In genomic region chr15:39976291-39977274, GRCh38 we compare ENCODE assay signal across 8 cellular contexts. TPM values are rescaled to one million over a fixed set of nuclear protein-coding genes. Genes with fewer than 3 reads are reported as not detected.
DNase-seq lines count a peak whose midpoint lies in the region; ATAC-seq lines count a peak whose summit lies in the region.

No MANE protein-coding gene starts in this region.

- intact Hi-C loops in left ventricle myocardium superior (cut with micrococcal nuclease), result loop anchor here (10.0 kb wide), 1 partner anchor 192 kb away; the partner anchor contains the start of gene FSIP1

- peak; percentile 88 for DNase-seq in COLO668 (lab: John Stamatoyannopoulos, UW; ENCODE audit: unreplicated experiment)
- peak; percentile 62 for DNase-seq in NCI-H1092 treated with DMSO at 0.1 percent for 48 hours (lab: John Stamatoyannopoulos, UW)
- DNase-seq in anterior cingulate cortex (lab: John Stamatoyannopoulos, UW), result peak in 56 of 58 donors; percentile 4 to 92 (median 66)
- DNase-seq in left ventricle myocardium superior, result peak; percentile 82
- peak; percentile 61 for DNase-seq in pons (ENCODE audit: low spot score)
- no peak for DNase-seq in stimulated activated CD8-positive, alpha-beta memory T cell treated with anti-CD3 and anti-CD28 coated beads, Interleukin-4, amount 100 ng/mL, for 48 hours
- no peak for DNase-seq in MV-4-11 (lab: John Stamatoyannopoulos, UW)

- ATAC-seq in left ventricle myocardium superior, result peak; percentile 97
- ATAC-seq in HG03108 (IDR thresholded peaks at IDR 0.05; ENCODE audit: unreplicated experiment), result no peak

RNA-seq across cellular contexts. Expression of gene EIF2AK4, which starts 42.7 kb away (rescaled TPM):
- total RNA-seq in left ventricle myocardium superior, result 20.5 TPM

RNA-seq across cellular contexts. Expression of gene GPR176, which starts 56.5 kb away (rescaled TPM):
- total RNA-seq in left ventricle myocardium superior, result 1.5 TPM

Comparison
In these comparisons a context has a peak if more than half of its experiments do, and no peak if none do; other contexts are left out.
1. DNase-seq: peak in COLO668 (single experiment), NCI-H1092 treated with DMSO at 0.1 percent for 48 hours (single experiment), anterior cingulate cortex (56 of 58), left ventricle myocardium superior (single experiment) and pons (single experiment); none in stimulated activated CD8-positive, alpha-beta memory T cell treated with anti-CD3 and anti-CD28 coated beads, Interleukin-4, amount 100 ng/mL, for 48 hours (single experiment) and MV-4-11 (single experiment).